34 cellular contexts compared by ENCODE assay signal in genomic region chr17:61743766-61744165, GRCh38.
"Had no signal": no experiment of that assay in that cellular context is flagged by ENCODE, and none has a peak within 500 bp of the region (broad histone marks: within the 10 kb centered on the region; RNA-seq: fewer than 3 reads in every experiment).

No MANE protein-coding gene starts in this region.

- H3K4me3 ChIP-seq: adrenal gland, ascending aorta, body of pancreas, breast epithelium, cardiac muscle cell had no signal

- H3K4me1 ChIP-seq: adrenal gland, ascending aorta, body of pancreas, breast epithelium had no signal

- ATAC-seq: activated naive CD4-positive, alpha-beta T cell treated with anti-CD3 and anti-CD28 coated beads, Interleukin-2, amount 50 U/mL, for 72 hours; activated naive CD8-positive, alpha-beta T cell treated with anti-CD3 and anti-CD28 coated beads, Interleukin-2, amount 50 U/mL, for 24 hours; activated T-cell treated with anti-CD3 and anti-CD28 coated beads, Interleukin-2, amount 50 U/mL, for 4 hours; activated T-cell treated with anti-CD3 and anti-CD28 coated beads, Interleukin-2, amount 50 U/mL, for 72 hours; activated T-helper 17 cell treated with anti-CD3 and anti-CD28 coated beads, Interleukin-2, amount 50 U/mL, for 72 hours; body of pancreas had no signal

- H3K27ac ChIP-seq: adrenal gland, ascending aorta, body of pancreas, brain microvascular endothelial cell, breast epithelium, cardiac muscle cell had no signal

- H3K9me3 ChIP-seq: adrenal gland, ascending aorta, body of pancreas had no signal

- FAIRE-seq: astrocyte, bronchial epithelial cell had no signal

- H3K27me3 ChIP-seq: adrenal gland, ascending aorta, body of pancreas, brain microvascular endothelial cell, breast epithelium, cardiac muscle cell had no signal

- DNase-seq: activated effector memory CD4-positive, alpha-beta T cell treated with anti-CD3 and anti-CD28 coated beads, Interleukin-2, amount 50 U/mL, for 16 hours; activated effector memory CD4-positive, alpha-beta T cell treated with Interleukin-2 at 50 U/mL for 16 hours; activated gamma-delta T cell; activated gamma-delta T cell treated with Interleukin-2 at 50 U/mL for 16 hours; activated naive CD4-positive, alpha-beta T cell; activated naive CD4-positive, alpha-beta T cell treated with anti-CD3 and anti-CD28 coated beads for 36 hours; activated naive CD4-positive, alpha-beta T cell treated with anti-CD3 and anti-CD28 coated beads, Interleukin-2, amount 10 ng/mL, durations not matched to agents 7 days and 5 days; activated naive CD4-positive, alpha-beta T cell treated with anti-CD3 and anti-CD28 coated beads, Interleukin-2, amount 50 U/mL, for 16 hours; activated naive CD4-positive, alpha-beta T cell treated with Interleukin-2 at 50 U/mL for 16 hours; activated naive CD8-positive, alpha-beta T cell treated with anti-CD3 and anti-CD28 coated beads for 36 hours; activated naive CD8-positive, alpha-beta T cell treated with anti-CD3 and anti-CD28 coated beads, Interleukin-2, amount 10 ng/mL, durations not matched to agents 7 days and 5 days; activated naive CD8-positive, alpha-beta T cell treated with anti-CD3 and anti-CD28 coated beads, Interleukin-2, amount 50 U/mL, for 24 hours; activated T-cell treated with anti-CD3 and anti-CD28 coated beads, Interleukin-2, amount 50 U/mL, for 1 hour; activated T-cell treated with anti-CD3 and anti-CD28 coated beads, Interleukin-2, amount 50 U/mL, for 24 hours; activated T-cell treated with anti-CD3 and anti-CD28 coated beads, Interleukin-2, amount 50 U/mL, for 4 hours; activated T-cell treated with anti-CD3 and anti-CD28 coated beads, Interleukin-2, amount 50 U/mL, for 48 hours; activated T-cell treated with anti-CD3 and anti-CD28 coated beads, Interleukin-2, amount 50 U/mL, for 72 hours; adrenal gland; amniotic stem cell; amygdala; anterior cingulate cortex; aorta; body of pancreas; brain microvascular endothelial cell; caudate nucleus; central memory CD4-positive, alpha-beta T cell; cerebellar nuclear complex had no signal

- H3K36me3 ChIP-seq: adrenal gland, ascending aorta, brain microvascular endothelial cell, breast epithelium, cardiac muscle cell had no signal
